Comparison of ENCODE assay signal across 9 cellular contexts in the genomic region with DNA sequence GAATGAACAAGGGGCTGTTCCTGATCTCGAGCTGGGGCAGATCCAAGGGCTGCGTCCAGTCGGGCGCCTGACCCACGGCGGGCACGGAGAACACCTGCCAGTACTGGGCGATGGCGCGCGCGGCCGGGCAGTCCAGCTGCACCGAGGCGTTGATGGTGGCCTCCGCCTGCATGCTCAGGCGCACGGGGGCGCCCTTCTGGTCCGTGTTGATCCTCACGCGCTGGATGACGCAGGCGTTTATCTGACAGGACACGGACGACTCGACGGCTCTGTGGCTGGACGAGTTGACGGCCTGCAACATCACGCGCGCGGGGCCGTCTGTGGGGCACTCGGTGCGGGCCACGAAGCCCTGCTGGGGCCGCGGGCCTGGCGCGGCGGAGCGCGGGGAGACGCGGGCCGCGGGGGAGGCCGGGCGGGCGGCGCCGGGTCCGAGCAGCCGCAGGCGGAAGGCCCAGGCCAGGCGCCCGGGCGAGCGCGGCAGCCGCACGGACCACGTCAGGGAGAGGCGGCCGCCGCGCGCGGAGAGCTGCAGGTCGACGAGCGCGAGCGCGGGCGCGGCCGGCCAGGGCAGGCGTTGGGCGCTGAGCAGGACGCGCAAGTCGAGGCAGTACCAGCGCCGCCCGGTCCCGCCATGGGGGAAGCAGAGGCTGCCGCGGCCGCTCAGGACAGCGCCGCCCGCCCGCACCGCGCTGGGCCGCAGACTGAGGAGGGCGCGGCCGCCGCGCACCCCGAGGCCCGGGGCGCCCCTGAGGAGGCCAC. TPM values are rescaled to one million over a fixed set of nuclear protein-coding genes. Genes with fewer than 3 reads are reported as not detected.
A peak's percentile ranks its signal among the peaks of the same experiment; 100 is the strongest.
DNase-seq lines count a peak whose midpoint lies in the region; ATAC-seq and TF ChIP-seq lines count a peak whose summit lies in the region.
"Had no signal": no experiment of that assay in that cellular context is flagged by ENCODE, and none has a peak within 500 bp of the region (broad histone marks: within the 10 kb centered on the region; RNA-seq: fewer than 3 reads in every experiment).

No MANE protein-coding gene starts in this region.

- peaks cover 35% of the 10 kb centered on the region for H3K27me3 Mint-ChIP-seq in MCF 10A (ENCODE audit: insufficient read depth, unreplicated experiment)

- WGBS in aorta, 2 donors: 9 to 10% methylated on average over 60 to 107 of the region's 107 CpGs

- H3K4me1 ChIP-seq in breast epithelium (no peaks in the 10 kb centered on the region), aorta (ENCODE audit: control insufficient read depth in 1 of 2, insufficient read depth in 2 of 2, low read length in 2 of 2) (no peaks in the 10 kb centered on the region)

- CTCF ChIA-PET in MCF 10A (lab: Yijun Ruan, JAX): interaction anchor here (1.4 kb wide), 1 partner anchor 11 kb away, joined by 4 read pairs; no protein-coding TSS in a partner anchor

- intact Hi-C loops in breast epithelium (cut with DNase I; ENCODE audit: low total_unique reads) (no loop called here), MCF 10A (cut with micrococcal nuclease) (no loop called here), aorta (cut with DNase I) (no loop called here)

- peak; percentile 75 for ATAC-seq in esophagus mucosa
- peak; percentile 71 for ATAC-seq in aorta (ENCODE audit: low FRiP score)
- no peak for ATAC-seq in GM19397 (IDR thresholded peaks at IDR 0.05; ENCODE audit: unreplicated experiment)
- no peak for ATAC-seq in HG03565 (IDR thresholded peaks at IDR 0.05; ENCODE audit: unreplicated experiment)
- ATAC-seq: K562 had no signal

- TF ChIP-seq CTCF in breast epithelium (IDR thresholded peaks at IDR 0.05) (no peak), MCF 10A (IDR thresholded peaks at IDR 0.05; ENCODE audit: unreplicated experiment) (no peak)

- no peak overlapping the region for H3K4me3 Mint-ChIP-seq in MCF 10A (ENCODE audit: unreplicated experiment)

- H3K27ac Mint-ChIP-seq in MCF 10A (ENCODE audit: low read depth, unreplicated experiment): no peak overlapping the region

- POLR2A ChIA-PET in MCF 10A (lab: Yijun Ruan, JAX): no interaction called here

- BruUV-seq in MCF 10A (replicated peaks; lab: Mats Ljungman, UMichigan): no TSS peak

- H3K27ac ChIP-seq in breast epithelium: no peak overlapping the region
- no peak overlapping the region for H3K27ac ChIP-seq in aorta (ENCODE audit: low read depth in 1 of 2, low read length in 2 of 2)

- H3K4me1 Mint-ChIP-seq in MCF 10A (ENCODE audit: insufficient read depth, unreplicated experiment): peaks cover 5% of the 10 kb centered on the region

- peak in 1 of 2 donors; percentile 53 for DNase-seq in breast epithelium (ENCODE audit: low spot score in 2 of 2)
- DNase-seq in MCF 10A (ENCODE audit: unreplicated experiment): no peak
- DNase-seq in mesenteric fat pad (ENCODE audit: low spot score): peak; percentile 90
- DNase-seq in aorta: peak; percentile 88 to 90
- no peak for DNase-seq in NCI-H69 (lab: John Stamatoyannopoulos, UW)

- H3K27me3 ChIP-seq in breast epithelium: no peaks in the 10 kb centered on the region
- H3K27me3 ChIP-seq in aorta (ENCODE audit: control insufficient read depth in 1 of 2, insufficient read depth in 2 of 2, low read length in 1 of 2): no peaks in the 10 kb centered on the region

- TF ChIP-seq POLR2A in breast epithelium (IDR thresholded peaks at IDR 0.05): no peak

- H3K9me3 ChIP-seq in breast epithelium: no peaks in the 10 kb centered on the region
- no peaks in the 10 kb centered on the region for H3K9me3 ChIP-seq in aorta (ENCODE audit: control insufficient read depth, low read length)

- H3K36me3 Mint-ChIP-seq in MCF 10A (ENCODE audit: insufficient read depth, unreplicated experiment): no peaks in the 10 kb centered on the region

- H3K9me3 Mint-ChIP-seq in MCF 10A (ENCODE audit: unreplicated experiment): no peaks in the 10 kb centered on the region

- H3K36me3 ChIP-seq in breast epithelium: no peaks in the 10 kb centered on the region
- no peaks in the 10 kb centered on the region for H3K36me3 ChIP-seq in aorta (ENCODE audit: control insufficient read depth in 1 of 2, insufficient read depth in 2 of 2, low read length in 1 of 2)

- H3K4me3 ChIP-seq in breast epithelium (peak overlapping the region; percentile 15 to 67 (median 45)), aorta (ENCODE audit: low read length in 2 of 2) (peak overlapping the region; percentile 11 to 37)
- H3K4me3 ChIP-seq: K562 had no signal

RNA-seq across cellular contexts. Expression of gene PKDREJ, which starts 0.5 kb away (rescaled TPM):
- under 1 TPM in 1 of 3 donors, not detected in 2; 0.16 TPM for total RNA-seq in breast epithelium
- total RNA-seq in MCF 10A (2022): not detected in 2 replicates
- 0.04 TPM for total RNA-seq in esophagus mucosa
- not detected for total RNA-seq in mesenteric fat pad
- under 1 TPM in 1 of 2 donors, not detected in 1; 0.15 TPM for total RNA-seq in aorta
- under 1 TPM in 1 of 2 donors, not detected in 1; 0.05 TPM for polyA plus RNA-seq in aorta
- total RNA-seq: K562 had no signal

RNA-seq across cellular contexts. Expression of gene TTC38, which starts 5.2 kb away (rescaled TPM):
- total RNA-seq in breast epithelium (100 to 1,000 TPM in 1 of 3 donors, 10 to 100 TPM in 2; 55.6 to 115 (median 82.3) TPM), MCF 10A (2022) (16.7 and 17.8 TPM in 2 replicates), esophagus mucosa (11.2 TPM), mesenteric fat pad (39.4 TPM), aorta (10 to 100 TPM; 23.3 to 23.9 TPM)
- polyA plus RNA-seq in aorta: 10 to 100 TPM; 26.7 to 28.2 TPM

RNA-seq across cellular contexts. Expression of gene CDPF1, which starts 12.5 kb away (rescaled TPM):
- total RNA-seq in breast epithelium: 10 to 100 TPM in 2 of 3 donors, 1 to 10 TPM in 1; 7.5 to 16.6 (median 13.3) TPM
- total RNA-seq in MCF 10A (2022): 6.3 and 9.0 TPM in 2 replicates
- 3.1 TPM for total RNA-seq in esophagus mucosa
- 7.6 TPM for total RNA-seq in mesenteric fat pad
- total RNA-seq in aorta: 1 to 10 TPM; 4.1 to 7.4 TPM
- polyA plus RNA-seq in aorta: 10 to 100 TPM; 12.4 to 17.8 TPM

RNA-seq across cellular contexts. Expression of gene GTSE1, which starts 34.0 kb away (rescaled TPM):
- total RNA-seq in breast epithelium (under 1 TPM in 2 of 3 donors, not detected in 1; 0.29 to 0.48 TPM), MCF 10A (2022) (12.7 and 19.9 TPM in 2 replicates), esophagus mucosa (10.2 TPM), mesenteric fat pad (0.39 TPM), aorta (1 to 10 TPM in 1 of 2 donors, under 1 TPM in 1; 0.55 to 1.5 TPM)
- polyA plus RNA-seq in aorta: 1 to 10 TPM in 1 of 2 donors, under 1 TPM in 1; 0.82 to 1.0 TPM

Comparison
In these comparisons a context has a peak if more than half of its experiments do, and no peak if none do; other contexts are left out.
1. DNase-seq: peak in mesenteric fat pad (single experiment) and aorta (2 of 2); none in MCF 10A (single experiment) and NCI-H69 (single experiment).
2. ATAC-seq: peak in esophagus mucosa (single experiment) and aorta (single experiment); none in GM19397 (single experiment) and HG03565 (single experiment).